Comparison of ENCODE assay signal across 1 cellular context in the genomic region with DNA sequence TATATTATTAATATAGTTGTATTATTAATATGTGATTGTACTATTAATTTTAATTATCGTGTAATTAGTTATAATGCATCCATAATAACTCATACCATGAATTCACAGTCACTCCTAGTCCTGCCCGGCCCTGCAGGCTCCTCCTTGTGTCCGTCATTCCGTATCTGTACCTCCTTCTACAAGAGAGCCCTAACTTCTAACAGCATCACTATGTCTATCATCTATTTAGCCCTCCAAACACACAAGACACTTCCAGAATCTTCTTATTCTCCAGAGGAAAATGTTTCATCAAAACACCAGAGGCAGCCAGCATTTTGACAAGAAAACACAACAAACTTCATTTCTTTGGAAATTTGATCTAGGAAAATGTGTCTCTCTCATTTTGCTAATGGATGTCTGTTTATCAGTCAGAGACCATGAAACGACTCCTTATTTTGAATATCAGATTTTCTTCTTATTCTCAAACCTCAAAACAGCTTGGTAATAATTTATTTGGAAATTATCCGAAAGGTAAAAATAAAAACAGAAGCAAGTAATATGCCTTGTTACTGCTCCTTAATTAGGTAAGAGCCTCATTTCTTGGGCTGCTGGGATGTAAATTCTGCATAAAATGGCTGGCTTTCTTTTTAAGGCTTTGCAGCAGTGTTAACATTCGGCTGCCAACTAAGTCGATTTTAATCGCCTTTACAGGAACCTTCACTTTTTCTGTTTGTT.
TF ChIP-seq lines count a peak whose summit lies in the region.

No MANE protein-coding gene starts in this region.

TF ChIP-seq in HepG2, 621 proteins besides CTCF, POLR2A, EP300 and RAD21:
- TF ChIP-seq JUN (CRISPR knock-in tag; IDR thresholded peaks at IDR 0.05) (no peak), FIP1L1 (IDR thresholded peaks at IDR 0.05; ENCODE audit: borderline replicate concordance, insufficient read depth, low read depth, low read length) (no peak), ZNF224 (CRISPR knock-in tag; IDR thresholded peaks at IDR 0.05) (no peak), RBM22 (optimal IDR thresholded peaks at IDR 0.05; ENCODE audit: low read length) (no peak), CEBPB (IDR thresholded peaks at IDR 0.05; ENCODE audit: borderline replicate concordance, low read depth, low read length) (no peak), ATAD3A (CRISPR knock-in tag; IDR thresholded peaks at IDR 0.05) (no peak), ZBTB39 (CRISPR knock-in tag; IDR thresholded peaks at IDR 0.05) (no peak), ZNF232 (CRISPR knock-in tag; IDR thresholded peaks at IDR 0.05; ENCODE audit: borderline replicate concordance) (no peak), NRL (CRISPR knock-in tag; IDR thresholded peaks at IDR 0.05; ENCODE audit: borderline replicate concordance) (no peak), THAP11 (CRISPR knock-in tag; IDR thresholded peaks at IDR 0.05) (no peak), PTBP1 (IDR thresholded peaks at IDR 0.05; ENCODE audit: low read depth, low read length, poor library complexity, severe bottlenecking) (no peak), ZBED4 (CRISPR knock-in tag; IDR thresholded peaks at IDR 0.05; ENCODE audit: borderline replicate concordance) (no peak), KDM6A (CRISPR knock-in tag; IDR thresholded peaks at IDR 0.05; ENCODE audit: low read depth) (no peak), ZNF629 (CRISPR knock-in tag; conservative IDR thresholded peaks at IDR 0.05) (no peak), ZNF256 (CRISPR knock-in tag; conservative IDR thresholded peaks at IDR 0.05) (no peak), RFX5 (IDR thresholded peaks at IDR 0.05; ENCODE audit: low read depth, low read length) (no peak)
- TF ChIP-seq, protein P1, sequence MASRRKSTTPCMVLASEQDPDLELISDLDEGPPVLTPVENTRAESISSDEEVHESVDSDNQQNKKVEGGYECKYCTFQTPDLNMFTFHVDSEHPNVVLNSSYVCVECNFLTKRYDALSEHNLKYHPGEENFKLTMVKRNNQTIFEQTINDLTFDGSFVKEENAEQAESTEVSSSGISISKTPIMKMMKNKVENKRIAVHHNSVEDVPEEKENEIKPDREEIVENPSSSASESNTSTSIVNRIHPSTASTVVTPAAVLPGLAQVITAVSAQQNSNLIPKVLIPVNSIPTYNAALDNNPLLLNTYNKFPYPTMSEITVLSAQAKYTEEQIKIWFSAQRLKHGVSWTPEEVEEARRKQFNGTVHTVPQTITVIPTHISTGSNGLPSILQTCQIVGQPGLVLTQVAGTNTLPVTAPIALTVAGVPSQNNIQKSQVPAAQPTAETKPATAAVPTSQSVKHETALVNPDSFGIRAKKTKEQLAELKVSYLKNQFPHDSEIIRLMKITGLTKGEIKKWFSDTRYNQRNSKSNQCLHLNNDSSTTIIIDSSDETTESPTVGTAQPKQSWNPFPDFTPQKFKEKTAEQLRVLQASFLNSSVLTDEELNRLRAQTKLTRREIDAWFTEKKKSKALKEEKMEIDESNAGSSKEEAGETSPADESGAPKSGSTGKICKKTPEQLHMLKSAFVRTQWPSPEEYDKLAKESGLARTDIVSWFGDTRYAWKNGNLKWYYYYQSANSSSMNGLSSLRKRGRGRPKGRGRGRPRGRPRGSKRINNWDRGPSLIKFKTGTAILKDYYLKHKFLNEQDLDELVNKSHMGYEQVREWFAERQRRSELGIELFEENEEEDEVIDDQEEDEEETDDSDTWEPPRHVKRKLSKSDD (CRISPR knock-in tag; IDR thresholded peaks at IDR 0.05; ENCODE audit: low read depth) = no peak
- TF ChIP-seq, protein P2, sequence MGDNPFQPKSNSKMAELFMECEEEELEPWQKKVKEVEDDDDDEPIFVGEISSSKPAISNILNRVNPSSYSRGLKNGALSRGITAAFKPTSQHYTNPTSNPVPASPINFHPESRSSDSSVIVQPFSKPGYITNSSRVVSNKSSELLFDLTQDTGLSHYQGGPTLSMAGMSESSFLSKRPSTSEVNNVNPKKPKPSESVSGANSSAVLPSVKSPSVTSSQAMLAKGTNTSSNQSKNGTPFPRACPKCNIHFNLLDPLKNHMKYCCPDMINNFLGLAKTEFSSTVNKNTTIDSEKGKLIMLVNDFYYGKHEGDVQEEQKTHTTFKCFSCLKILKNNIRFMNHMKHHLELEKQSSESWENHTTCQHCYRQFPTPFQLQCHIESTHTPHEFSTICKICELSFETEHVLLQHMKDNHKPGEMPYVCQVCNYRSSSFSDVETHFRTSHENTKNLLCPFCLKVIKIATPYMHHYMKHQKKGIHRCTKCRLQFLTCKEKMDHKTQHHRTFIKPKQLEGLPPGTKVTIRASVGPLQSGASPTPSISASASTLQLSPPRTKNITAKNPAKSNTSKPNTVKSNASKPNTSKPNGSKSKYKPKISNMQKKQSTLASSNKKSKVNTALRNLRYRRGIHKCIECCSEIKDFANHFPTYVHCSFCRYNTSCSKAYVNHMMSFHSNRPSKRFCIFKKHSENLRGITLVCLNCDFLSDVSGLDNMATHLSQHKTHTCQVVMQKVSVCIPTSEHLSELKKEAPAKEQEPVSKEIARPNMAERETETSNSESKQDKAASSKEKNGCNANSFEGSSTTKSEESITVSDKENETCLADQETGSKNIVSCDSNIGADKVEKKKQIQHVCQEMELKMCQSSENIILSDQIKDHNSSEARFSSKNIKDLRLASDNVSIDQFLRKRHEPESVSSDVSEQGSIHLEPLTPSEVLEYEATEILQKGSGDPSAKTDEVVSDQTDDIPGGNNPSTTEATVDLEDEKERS (CRISPR knock-in tag; IDR thresholded peaks at IDR 0.05) = no peak
TF ChIP-seq in HepG2: peak in this region for 0.
